1 cellular context compared by ENCODE assay signal in genomic region chr12:76556373-76556772, GRCh38.
A peak's percentile ranks its signal among the peaks of the same experiment; 100 is the strongest.
TF ChIP-seq lines count a peak whose summit lies in the region.

No MANE protein-coding gene starts in this region.

TF ChIP-seq in GM12878, 131 proteins besides CTCF, POLR2A, EP300 and RAD21:
- TF ChIP-seq CHD2 (IDR thresholded peaks at IDR 0.05; ENCODE audit: borderline replicate concordance, low read depth, low read length): no peak
- 0 out of 2 replicates have a peak, but pooled peaks have one; percentile 13 for TF ChIP-seq MLLT1 (IDR thresholded peaks at IDR 0.05)
